Comparison of ENCODE assay signal across 29 cellular contexts in genomic region chr19:3780786-3781304, GRCh38. TPM values are rescaled to one million over a fixed set of nuclear protein-coding genes. Genes with fewer than 3 reads are reported as not detected.
"Had no signal": no experiment of that assay in that cellular context is flagged by ENCODE, and none has a peak within 500 bp of the region (broad histone marks: within the 10 kb centered on the region; RNA-seq: fewer than 3 reads in every experiment).

No MANE protein-coding gene starts in this region.

- ATAC-seq: esophagus mucosa; right cardiac atrium; stimulated activated naive CD8-positive, alpha-beta T cell treated with anti-CD3 and anti-CD28 coated beads, Interleukin-15, Interleukin-2, amounts not matched to agents 100 U/mL and 50 U/mL, for 24 hours had no signal

- DNase-seq: activated CD4-positive, alpha-beta T cell treated with anti-CD3 and anti-CD28 coated beads for 48 hours; activated gamma-delta T cell treated with Interleukin-2 at 50 U/mL for 16 hours; activated T-cell treated with anti-CD3 and anti-CD28 coated beads, Interleukin-2, amount 50 U/mL, for 1 hour; adrenal gland; brain microvascular endothelial cell; caudate nucleus; dermis blood vessel endothelial cell; effector memory CD4-positive, alpha-beta T cell; foreskin melanocyte; glutamatergic neuron; kidney glomerular epithelial cell; left ventricle myocardium inferior; nephron progenitor cell; stimulated activated CD4-positive, alpha-beta T cell treated with anti-CD3 and anti-CD28 coated beads, Interleukin-12 subunit alpha, Interleukin-12 subunit beta, amount 100 ng/mL, for 4 hours; stimulated activated CD4-positive, alpha-beta T cell treated with anti-CD3 and anti-CD28 coated beads, Interleukin-4, amount 100 ng/mL, for 4 hours; stimulated activated naive CD8-positive, alpha-beta T cell treated with anti-CD3 and anti-CD28 coated beads, Interleukin-15, Interleukin-2, amounts not matched to agents 100 U/mL and 50 U/mL, for 24 hours; T1000; upper lobe of left lung had no signal

- H3K4me1 ChIP-seq: adrenal gland, ascending aorta, parathyroid adenoma had no signal

- H3K27ac ChIP-seq: adrenal gland, ascending aorta, brain microvascular endothelial cell, hepatocyte, left ventricle myocardium inferior, parathyroid adenoma, upper lobe of left lung had no signal

- H3K4me3 Mint-ChIP-seq: activated naive CD8-positive, alpha-beta T cell; nephron progenitor cell had no signal

- H3K27ac Mint-ChIP-seq: activated naive CD8-positive, alpha-beta T cell; nephron progenitor cell had no signal

- H3K27me3 Mint-ChIP-seq: activated naive CD8-positive, alpha-beta T cell had no signal

- H3K4me1 Mint-ChIP-seq: nephron progenitor cell had no signal

- H3K27me3 ChIP-seq: ascending aorta had no signal

- H3K36me3 ChIP-seq: adrenal gland, ascending aorta, brain microvascular endothelial cell, left ventricle myocardium inferior had no signal

- H3K4me3 ChIP-seq: adrenal gland, hepatocyte, left ventricle myocardium inferior, upper lobe of left lung had no signal

RNA-seq across cellular contexts. Expression of gene MATK, which starts 5.3 kb away (rescaled TPM):
- total RNA-seq: ascending aorta, endothelial cell of umbilical vein, hepatocyte had no signal

RNA-seq across cellular contexts. Expression of gene RAX2, which starts 8.8 kb away (rescaled TPM):
- total RNA-seq: adrenal gland; ascending aorta; dermis blood vessel endothelial cell; endothelial cell of umbilical vein; esophagus mucosa; hepatocyte; left ventricle myocardium inferior; lung microvascular endothelial cell; pulmonary artery endothelial cell; right cardiac atrium; subcutaneous adipose tissue; T-helper 1 cell treated with Interleukin-12 subunit alpha and Interleukin-12 subunit beta and Interleukin-4 antibody, amounts not matched to agents 30 ng/mL and 1 ng/mL, for 36 hours; upper lobe of left lung had no signal
